Comparison of ENCODE assay signal across 12 cellular contexts in the genomic region with DNA sequence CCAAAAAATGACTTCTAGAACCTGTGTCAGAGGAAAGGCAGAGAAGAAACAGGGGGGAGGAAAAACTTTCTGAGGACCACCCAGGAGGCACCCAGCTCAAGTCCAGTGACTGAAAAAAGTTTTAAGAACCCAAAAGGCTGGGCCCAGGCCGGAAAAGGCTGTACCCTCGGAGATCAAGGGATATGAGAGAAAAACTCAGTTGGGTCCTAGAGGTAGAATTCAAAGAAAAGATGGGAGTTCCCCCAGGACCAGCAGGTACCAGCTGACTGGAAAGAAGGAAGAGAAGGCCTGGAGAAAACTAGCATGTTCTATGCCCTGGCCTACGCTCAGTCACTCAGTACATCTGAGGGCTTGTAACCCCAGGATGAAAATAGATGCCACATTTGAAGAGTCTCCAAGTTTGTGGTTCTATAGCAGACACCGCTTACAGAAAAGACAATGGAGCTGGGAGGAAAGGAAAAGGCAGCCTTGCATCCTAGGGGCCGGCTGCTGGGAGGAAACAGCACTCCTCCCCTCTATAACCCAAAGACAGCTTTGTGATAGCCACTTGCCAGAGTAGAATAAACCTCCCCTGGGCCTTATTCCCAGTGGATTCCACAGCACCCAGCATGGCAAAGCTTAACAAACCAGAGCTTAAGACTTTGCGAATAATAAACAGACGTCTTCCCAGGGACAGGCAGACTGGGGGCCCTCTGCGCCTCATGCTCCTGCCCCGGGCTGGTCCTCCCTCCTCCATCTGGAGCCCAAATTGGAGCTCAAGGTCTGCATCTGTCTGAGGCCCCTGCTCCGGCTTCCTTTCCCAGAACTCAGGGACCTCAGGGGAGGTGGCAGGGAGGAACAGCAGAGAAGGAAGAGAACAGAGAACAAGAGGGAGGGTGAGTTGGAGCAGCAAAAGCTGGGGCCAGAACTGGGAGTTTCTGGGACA. TPM values are rescaled to one million over a fixed set of nuclear protein-coding genes. Genes with fewer than 3 reads are reported as not detected.
A peak's percentile ranks its signal among the peaks of the same experiment; 100 is the strongest.
DNase-seq lines count a peak whose midpoint lies in the region; ATAC-seq, FAIRE-seq and TF ChIP-seq lines count a peak whose summit lies in the region.
"Had no signal": no experiment of that assay in that cellular context is flagged by ENCODE, and none has a peak within 500 bp of the region (broad histone marks: within the 10 kb centered on the region; RNA-seq: fewer than 3 reads in every experiment).

No MANE protein-coding gene starts in this region.

- no peak for ATAC-seq in GM18505 (IDR thresholded peaks at IDR 0.05; ENCODE audit: unreplicated experiment)

- H4K20me1 ChIP-seq in SU-DHL-6 (ENCODE audit: low read depth, low read length) (no peaks in the 10 kb centered on the region), H1 (replicated peaks in 1 of 2; ENCODE audit: control insufficient read depth in 1 of 2, insufficient read depth in 2 of 2, low read length in 2 of 2) (peaks cover 2 to 9% of the 10 kb centered on the region in 2 experiments), osteoblast (ENCODE audit: insufficient read depth, low read length) (no peaks in the 10 kb centered on the region)

- no peak for TF ChIP-seq CTCF in SU-DHL-6 (IDR thresholded peaks at IDR 0.05; ENCODE audit: insufficient read depth, low read length, poor library complexity, severe bottlenecking)
- TF ChIP-seq CTCF in H1 (IDR thresholded peaks at IDR 0.05; ENCODE audit: control extremely low read depth in 1 of 3, insufficient read depth in 1 of 3, low read depth in 1 of 3, low read length in 3 of 3) = no peak
- TF ChIP-seq CTCF in osteoblast (IDR thresholded peaks at IDR 0.05; ENCODE audit: extremely low read depth, low read depth, low read length) = no peak
- no peak for TF ChIP-seq CTCF in Caco-2 (IDR thresholded peaks at IDR 0.05; ENCODE audit: insufficient read depth in 1 of 2, low read depth in 1 of 2, low read length in 1 of 2, severe bottlenecking in 1 of 2, unreplicated experiment in 1 of 2)

- H4K5ac ChIP-seq in H1 (ENCODE audit: insufficient read length, low read depth, low read length) = no peak overlapping the region

- peak overlapping the region; percentile 55 to 98 (median 86) for H3K4me3 Mint-ChIP-seq in CD8-positive, alpha-beta memory T cell
- H3K4me3 Mint-ChIP-seq in Caco-2 (ENCODE audit: unreplicated experiment) = no peak overlapping the region

- TF ChIP-seq POLR2A in H1 (IDR thresholded peaks at IDR 0.05; ENCODE audit: control extremely low read depth in 1 of 2, low read depth in 2 of 2, low read length in 2 of 2) (no peak), GM18505 (IDR thresholded peaks at IDR 0.05; ENCODE audit: borderline replicate concordance, extremely low read depth, insufficient read depth, insufficient read length) (no peak)

- FAIRE-seq in H1 (lab: Jason Lieb, UNC) = no peak
- FAIRE-seq: islet of Langerhans had no signal

- peaks cover 73 to 89% (median 89%) of the 10 kb centered on the region in 3 donors for H3K4me1 Mint-ChIP-seq in CD8-positive, alpha-beta memory T cell
- peaks cover 9% of the 10 kb centered on the region for H3K4me1 Mint-ChIP-seq in Caco-2 (ENCODE audit: low read depth, unreplicated experiment)

- H3K14ac ChIP-seq in H1 (ENCODE audit: insufficient read length) = no peak overlapping the region

- H2BK15ac ChIP-seq in H1 (ENCODE audit: low read length) = no peak overlapping the region

- no peak overlapping the region; the same call in 1 of the 2 replicates for H3K18ac ChIP-seq in H1 (ENCODE audit: extremely low read depth, low read length)

- H3K27me3 ChIP-seq in CD8-positive, alpha-beta memory T cell (ENCODE audit: insufficient read depth, low read length, poor library complexity, severe bottlenecking) = no peaks in the 10 kb centered on the region
- H3K27me3 ChIP-seq in SU-DHL-6 (ENCODE audit: low read length) (no peaks in the 10 kb centered on the region), H1 (replicated peaks in 1 of 4; ENCODE audit: control insufficient read depth in 3 of 4, extremely low read depth in 1 of 4, insufficient read depth in 3 of 4, low read length in 3 of 4) (peaks cover 10 to 35% (median 27%) of the 10 kb centered on the region in 4 experiments), osteoblast (ENCODE audit: insufficient read depth, low read length) (peaks cover 2% of the 10 kb centered on the region), Caco-2 (replicated peaks; ENCODE audit: control insufficient read depth, insufficient read depth, low read length) (no peaks in the 10 kb centered on the region)

- H3K4ac ChIP-seq in H1 (replicated peaks; ENCODE audit: insufficient read length, low read depth, low read length) = no peak overlapping the region

- H2BK5ac ChIP-seq in H1 (ENCODE audit: low read depth, low read length) = no peak overlapping the region

- no peak for DNase-seq in CD8-positive, alpha-beta memory T cell
- DNase-seq in H1 (ENCODE audit: low read depth in 1 of 2, low spot score in 2 of 2) (no peak), osteoblast (ENCODE audit: insufficient read length, low spot score, missing footprints) (no peak), Caco-2 (no peak), NCI-H510A treated with DMSO at 0.1 percent for 48 hours (lab: John Stamatoyannopoulos, UW) (no peak), cerebellar nuclear complex (lab: John Stamatoyannopoulos, UW) (no peak)
- DNase-seq: cortex of kidney, NCI-H446 had no signal

- H2AFZ ChIP-seq in SU-DHL-6 (ENCODE audit: low read depth, low read length, severe bottlenecking) (peak overlapping the region; percentile 15), H1 (ENCODE audit: low read length) (no peak overlapping the region), osteoblast (ENCODE audit: low read length) (peak overlapping the region; percentile 22)

- H3K27me3 Mint-ChIP-seq in CD8-positive, alpha-beta memory T cell = peaks cover 0 to 2% of the 10 kb centered on the region in 2 donors
- no peaks in the 10 kb centered on the region for H3K27me3 Mint-ChIP-seq in Caco-2 (ENCODE audit: insufficient read depth, unreplicated experiment)

- H3K4me3 ChIP-seq in CD8-positive, alpha-beta memory T cell (ENCODE audit: low read length) = peak overlapping the region; percentile 44
- H3K4me3 ChIP-seq in SU-DHL-6 (ENCODE audit: insufficient read depth, low read length, poor library complexity, severe bottlenecking) (no peak overlapping the region), H1 (ENCODE audit: extremely low read depth in 1 of 4, insufficient read depth in 2 of 4, low read depth in 3 of 4, low read length in 4 of 4) (no peak overlapping the region), osteoblast (ENCODE audit: insufficient read depth, low read length) (no peak overlapping the region), Caco-2 (ENCODE audit: low read depth, low read length) (no peak overlapping the region)

- TF ChIP-seq EP300 in H1 (IDR thresholded peaks at IDR 0.05; ENCODE audit: borderline replicate concordance in 1 of 2, low read depth in 2 of 2, low read length in 2 of 2) = no peak

- H3K27ac Mint-ChIP-seq in CD8-positive, alpha-beta memory T cell = peak overlapping the region; percentile 57 to 96 (median 81)
- no peak overlapping the region for H3K27ac Mint-ChIP-seq in Caco-2 (ENCODE audit: unreplicated experiment)

- TF ChIP-seq RAD21 in H1 (IDR thresholded peaks at IDR 0.05 in 1 of 2, conservative IDR thresholded peaks at IDR 0.05 in 1 of 2; ENCODE audit: low read depth in 2 of 2, low read length in 2 of 2) = no peak

- no peak overlapping the region for H2BK20ac ChIP-seq in H1 (ENCODE audit: low read length)

- H3K4me2 ChIP-seq in SU-DHL-6 (ENCODE audit: low read depth, low read length, poor library complexity, severe bottlenecking) = peak overlapping the region; percentile 45
- no peak overlapping the region for H3K4me2 ChIP-seq in H1 (ENCODE audit: insufficient read depth in 1 of 2, low read depth in 2 of 2, low read length in 2 of 2)
- no peak overlapping the region for H3K4me2 ChIP-seq in osteoblast (ENCODE audit: insufficient read depth, low read length)

- H3K9ac ChIP-seq in SU-DHL-6 (ENCODE audit: low read length) (peak overlapping the region; percentile 50), H1 (replicated peaks in 1 of 4; ENCODE audit: extremely low read depth in 1 of 4, low read depth in 3 of 4, low read length in 3 of 4) (no peak overlapping the region)

- H3K56ac ChIP-seq in H1 (replicated peaks; ENCODE audit: insufficient read length, low read depth, low read length) = no peak overlapping the region

- H2BK120ac ChIP-seq in H1 (replicated peaks; ENCODE audit: low read depth, low read length) = no peak overlapping the region

- peaks cover 5% of the 10 kb centered on the region for H3K36me3 ChIP-seq in CD8-positive, alpha-beta memory T cell (ENCODE audit: insufficient read depth, low read length)
- H3K36me3 ChIP-seq in SU-DHL-6 (ENCODE audit: low read length) (no peaks in the 10 kb centered on the region), H1 (ENCODE audit: control insufficient read depth in 2 of 4, insufficient read depth in 4 of 4, low read length in 3 of 4) (no peaks in the 10 kb centered on the region), osteoblast (ENCODE audit: insufficient read depth, low read length) (no peaks in the 10 kb centered on the region), Caco-2 (ENCODE audit: control insufficient read depth, insufficient read depth, low read length) (no peaks in the 10 kb centered on the region)

- H3K4me1 ChIP-seq in CD8-positive, alpha-beta memory T cell (ENCODE audit: insufficient read depth, low read length) = peaks cover 90% of the 10 kb centered on the region
- peaks cover 7 to 15% (median 8%) of the 10 kb centered on the region in 4 experiments for H3K4me1 ChIP-seq in H1 (replicated peaks in 1 of 4; ENCODE audit: control insufficient read depth in 3 of 4, insufficient read depth in 4 of 4, low read length in 3 of 4)
- H3K4me1 ChIP-seq in osteoblast (ENCODE audit: insufficient read depth, low read length) = peaks cover 11% of the 10 kb centered on the region
- H3K4me1 ChIP-seq in Caco-2 = peaks cover 17% of the 10 kb centered on the region

- CTCF ChIA-PET in CD8-positive, alpha-beta memory T cell (lab: Charles Lee) = interaction anchor here (0.7 to 14.5 kb wide), 11 partner anchors 11 to 257 kb away, joined by 3 to 175 read pairs (median 4); a partner anchor contains a TSS
- CTCF ChIA-PET in H1 (lab: Charles Lee; ENCODE audit: partially characterized antibody) = interaction anchor here (0.5 to 11.7 kb wide), 20 partner anchors 11 to 334 kb away, joined by 3 to 219 read pairs (median 3); a partner anchor contains a TSS
- CTCF ChIA-PET in Caco-2 (lab: Charles Lee) = interaction anchor here (0.9 to 1.7 kb wide), 2 partner anchors 11 to 105 kb away, joined by 3 to 4 read pairs; no protein-coding TSS in a partner anchor

- H4K8ac ChIP-seq in H1 (ENCODE audit: extremely low read depth, insufficient read depth, low read length) = no peak overlapping the region

- H2AK5ac ChIP-seq in H1 (ENCODE audit: low read depth, low read length) = no peak overlapping the region

- H3K79me2 ChIP-seq in SU-DHL-6 (ENCODE audit: insufficient read depth, low read length) = peaks cover 15% of the 10 kb centered on the region; the same call in 1 of the 2 replicates
- H3K79me2 ChIP-seq in H1 (ENCODE audit: control insufficient read depth in 1 of 2, insufficient read depth in 2 of 2, low read length in 2 of 2) = no peaks in the 10 kb centered on the region
- H3K79me2 ChIP-seq in osteoblast (ENCODE audit: insufficient read depth, low read length) = no peaks in the 10 kb centered on the region

- peaks cover 0 to 52% (median 3%) of the 10 kb centered on the region in 3 donors for H3K36me3 Mint-ChIP-seq in CD8-positive, alpha-beta memory T cell
- H3K36me3 Mint-ChIP-seq in Caco-2 (ENCODE audit: insufficient read depth, unreplicated experiment) = no peaks in the 10 kb centered on the region

- intact Hi-C loops in Caco-2 (cut with micrococcal nuclease; ENCODE audit: unreplicated experiment) = no loop called here

- H3K9me3 Mint-ChIP-seq in CD8-positive, alpha-beta memory T cell = no peaks in the 10 kb centered on the region
- no peaks in the 10 kb centered on the region for H3K9me3 Mint-ChIP-seq in Caco-2 (ENCODE audit: unreplicated experiment)

- no peak overlapping the region for H3K23ac ChIP-seq in H1 (ENCODE audit: insufficient read length)

- WGBS in H1 (ENCODE audit: extremely low coverage in 1 of 2, insufficient coverage in 1 of 2, insufficient read length in 1 of 2, insufficient replicate concordance in 2 of 2, low coverage in 1 of 2, low lambda C conversion rate in 2 of 2, missing lambda C conversion rate in 1 of 2), 2 experiments = 80% methylated on average over 10 of the region's 10 CpGs; no CpG with 5 or more reads in 1 of the 2 experiments

- no peaks in the 10 kb centered on the region for H3K23me2 ChIP-seq in H1 (ENCODE audit: low read depth, low read length)

- no TSS peak for BruUV-seq in Caco-2 (replicated peaks; lab: Mats Ljungman, UMichigan)

- H3K27ac ChIP-seq in CD8-positive, alpha-beta memory T cell (ENCODE audit: low read depth, low read length) = no peak overlapping the region
- H3K27ac ChIP-seq in SU-DHL-6 (ENCODE audit: low read depth, low read length) (peak overlapping the region; percentile 80), H1 (ENCODE audit: low read depth, low read length) (no peak overlapping the region), osteoblast (ENCODE audit: low read depth, low read length) (no peak overlapping the region)
- H3K27ac ChIP-seq: VCaP had no signal

- H4K91ac ChIP-seq in H1 (replicated peaks; ENCODE audit: insufficient read length, low read length) = peak overlapping the region; percentile 13

- POLR2A ChIA-PET in CD8-positive, alpha-beta memory T cell (lab: Charles Lee) = interaction anchor here (0.6 to 1.4 kb wide), 4 partner anchors 9 to 255 kb away, joined by 4 read pairs; a partner anchor contains a TSS
- POLR2A ChIA-PET in H1 (lab: Charles Lee; ENCODE audit: partially characterized antibody) = interaction anchor here (0.6 to 15.0 kb wide), 7 partner anchors 10 to 258 kb away, joined by 3 to 157 read pairs (median 3); a partner anchor contains a TSS
- POLR2A ChIA-PET in Caco-2 (lab: Charles Lee) = interaction anchor here (0.5 to 0.8 kb wide), 3 partner anchors 9 to 108 kb away, joined by 3 to 4 read pairs (median 3); a partner anchor contains a TSS

- H3K9me2 ChIP-seq in SU-DHL-6 (replicated peaks; ENCODE audit: insufficient read depth, low read length) = no peaks in the 10 kb centered on the region

- peaks cover 43% of the 10 kb centered on the region for H3F3A ChIP-seq in SU-DHL-6 (ENCODE audit: insufficient read depth)

- no peaks in the 10 kb centered on the region for H3K79me1 ChIP-seq in H1 (ENCODE audit: low read depth, low read length)

- no peak overlapping the region for H2BK12ac ChIP-seq in H1 (ENCODE audit: low read depth, low read length)

- H3K9me3 ChIP-seq in CD8-positive, alpha-beta memory T cell (ENCODE audit: low read length) = no peaks in the 10 kb centered on the region
- H3K9me3 ChIP-seq in SU-DHL-6 (ENCODE audit: insufficient read depth, low read length) = no peaks in the 10 kb centered on the region
- no peaks in the 10 kb centered on the region for H3K9me3 ChIP-seq in H1 (ENCODE audit: insufficient read depth in 2 of 2, low read depth in 1 of 2, low read length in 1 of 2)
- no peaks in the 10 kb centered on the region for H3K9me3 ChIP-seq in osteoblast (ENCODE audit: low read depth, low read length)
- H3K9me3 ChIP-seq in Caco-2 = no peaks in the 10 kb centered on the region

RNA-seq across cellular contexts. Expression of a gene that starts 8.9 kb away (rescaled TPM):
- total RNA-seq in CD8-positive, alpha-beta memory T cell = 10 to 100 TPM; 41.7 to 42.6 TPM
- 20.5 TPM for polyA plus RNA-seq in CD8-positive, alpha-beta memory T cell
- total RNA-seq in H1 (2021; fragmentation: NEBNext Ultra II Directional; extraction: Animal tissue kit (Norgen Biotek cat#: 25700)) = 32.7 and 34.0 TPM in 2 replicates
- polyA plus RNA-seq in H1 (2011; rRNA removed) = 32.2 and 36.6 TPM in 2 replicates
- polyA plus RNA-seq in H1 (2011; cell fraction: cytosol; rRNA removed) = 34.4 TPM
- 28.5 TPM for polyA plus RNA-seq in H1 (2011; cell fraction: nucleus; rRNA removed)
- polyA plus RNA-seq in H1 (2012, experiment 1 of 2) = 19.8 to 23.7 TPM (median 21.9 TPM) in 4 replicates
- polyA plus RNA-seq in H1 (2012, experiment 2 of 2) = 11.4 TPM
- 19.7 TPM for polyA plus RNA-seq in H1 (2013, experiment 1 of 2)
- polyA plus RNA-seq in H1 (2013, experiment 2 of 2) = 21.2 TPM
- 53.9 and 78.5 TPM in 2 replicates for polyA minus RNA-seq in H1 (2011; rRNA and poly(A)+ RNA removed)
- polyA minus RNA-seq in H1 (2011; cell fraction: cytosol; rRNA and poly(A)+ RNA removed) = 23.5 TPM
- polyA minus RNA-seq in H1 (2011; cell fraction: nucleus; rRNA and poly(A)+ RNA removed) = 35.5 TPM
- total RNA-seq in osteoblast (16.3 and 16.5 TPM in 2 replicates), Caco-2 (2022) (35.0 and 37.7 TPM in 2 replicates)
